ENCODE assay signal across 28 cellular contexts in genomic region chr22:19412934-19413333, GRCh38. TPM values are rescaled to one million over a fixed set of nuclear protein-coding genes. Genes with fewer than 3 reads are reported as not detected.
DNase-seq lines count a peak whose midpoint lies in the region; ATAC-seq and TF ChIP-seq lines count a peak whose summit lies in the region.
"Had no signal": no experiment of that assay in that cellular context is flagged by ENCODE, and none has a peak within 500 bp of the region (broad histone marks: within the 10 kb centered on the region; RNA-seq: fewer than 3 reads in every experiment).

No MANE protein-coding gene starts in this region.

- intact Hi-C loops in natural killer cell (cut with micrococcal nuclease): no loop called here

- CTCF ChIA-PET in CD8-positive, alpha-beta memory T cell (lab: Charles Lee): no interaction called here
- CTCF ChIA-PET in activated CD4-positive, alpha-beta memory T cell treated with anti-CD3 and anti-CD28 coated beads, Interleukin-2, amount 10 ng/mL, durations not matched to agents 7 days and 5 days (lab: Charles Lee): no interaction called here

- H3K27ac Mint-ChIP-seq in T-helper 2 cell treated with Interferon-gamma antibody and Interleukin-4, amounts not matched to agents 5 μg/mL and 100 μg/mL, for 36 hours: peak overlapping the region; percentile 75
- peak overlapping the region in 7 of 8 donors; percentile 25 to 87 (median 67) for H3K27ac Mint-ChIP-seq in CD8-positive, alpha-beta memory T cell
- H3K27ac Mint-ChIP-seq in activated CD4-positive, alpha-beta memory T cell treated with anti-CD3 and anti-CD28 coated beads, Interleukin-2, amount 10 ng/mL, durations not matched to agents 7 days and 5 days: peak overlapping the region; percentile 28
- peak overlapping the region; percentile 77 to 81 for H3K27ac Mint-ChIP-seq in natural killer cell
- H3K27ac Mint-ChIP-seq: activated B cell treated with CpG ODN at 0.5 μM for 24 hours, neural progenitor cell had no signal

- peaks cover 28% of the 10 kb centered on the region for H3K36me3 Mint-ChIP-seq in T-helper 2 cell treated with Interferon-gamma antibody and Interleukin-4, amounts not matched to agents 5 μg/mL and 100 μg/mL, for 36 hours (ENCODE audit: low read depth)
- peaks cover 0 to 46% (median 1%) of the 10 kb centered on the region in 3 donors for H3K36me3 Mint-ChIP-seq in CD8-positive, alpha-beta memory T cell
- peaks cover 39% of the 10 kb centered on the region for H3K36me3 Mint-ChIP-seq in activated CD4-positive, alpha-beta memory T cell treated with anti-CD3 and anti-CD28 coated beads, Interleukin-2, amount 10 ng/mL, durations not matched to agents 7 days and 5 days (ENCODE audit: low read depth)
- H3K36me3 Mint-ChIP-seq in natural killer cell: no peaks in the 10 kb centered on the region

- H3K9me2 ChIP-seq in hepatocyte (replicated peaks; ENCODE audit: insufficient read depth): no peaks in the 10 kb centered on the region

- peaks cover 54% of the 10 kb centered on the region for H4K20me1 ChIP-seq in hepatocyte (ENCODE audit: insufficient read depth, poor library complexity, severe bottlenecking)

- TF ChIP-seq CTCF in natural killer cell (IDR thresholded peaks at IDR 0.05) (no peak), hepatocyte (IDR thresholded peaks at IDR 0.05; ENCODE audit: poor library complexity) (no peak)

- peaks cover 12% of the 10 kb centered on the region for H3K36me3 ChIP-seq in CD8-positive, alpha-beta memory T cell (ENCODE audit: insufficient read depth, low read length)
- no peaks in the 10 kb centered on the region for H3K36me3 ChIP-seq in hepatocyte (replicated peaks; ENCODE audit: insufficient read depth, low read depth)
- H3K36me3 ChIP-seq: cardiac muscle cell, neural progenitor cell had no signal

- POLR2A ChIA-PET in CD8-positive, alpha-beta memory T cell (lab: Charles Lee): no interaction called here
- POLR2A ChIA-PET in activated CD4-positive, alpha-beta memory T cell treated with anti-CD3 and anti-CD28 coated beads, Interleukin-2, amount 10 ng/mL, durations not matched to agents 7 days and 5 days (lab: Charles Lee): interaction anchor here (1.2 kb wide), 1 partner anchor 19 kb away, joined by 4 read pairs; the partner anchor contains the start of genes HIRA and MRPL40

- H3K4me1 ChIP-seq in CD8-positive, alpha-beta memory T cell (ENCODE audit: insufficient read depth, low read length): no peaks in the 10 kb centered on the region
- no peaks in the 10 kb centered on the region for H3K4me1 ChIP-seq in hepatocyte (ENCODE audit: insufficient read depth)
- H3K4me1 ChIP-seq: neural progenitor cell had no signal

- H3K27me3 Mint-ChIP-seq in T-helper 2 cell treated with Interferon-gamma antibody and Interleukin-4, amounts not matched to agents 5 μg/mL and 100 μg/mL, for 36 hours (ENCODE audit: low read depth): no peaks in the 10 kb centered on the region
- H3K27me3 Mint-ChIP-seq in CD8-positive, alpha-beta memory T cell: no peaks in the 10 kb centered on the region
- no peaks in the 10 kb centered on the region for H3K27me3 Mint-ChIP-seq in activated CD4-positive, alpha-beta memory T cell treated with anti-CD3 and anti-CD28 coated beads, Interleukin-2, amount 10 ng/mL, durations not matched to agents 7 days and 5 days
- H3K27me3 Mint-ChIP-seq in natural killer cell (ENCODE audit: low read depth in 2 of 2): no peaks in the 10 kb centered on the region
- H3K27me3 Mint-ChIP-seq: activated B cell treated with CpG ODN at 0.5 μM for 24 hours had no signal

- no peak for DNase-seq in T-helper 2 cell treated with Interferon-gamma antibody and Interleukin-4, amounts not matched to agents 5 μg/mL and 100 μg/mL, for 36 hours (ENCODE audit: low spot score)
- DNase-seq in T-helper 2 cell (no peak), natural killer cell (no peak), hepatocyte (ENCODE audit: low spot score) (no peak)
- no peak for DNase-seq in CD8-positive, alpha-beta memory T cell
- DNase-seq in activated CD4-positive, alpha-beta memory T cell treated with anti-CD3 and anti-CD28 coated beads, Interleukin-2, amount 10 ng/mL, durations not matched to agents 7 days and 5 days: no peak
- DNase-seq: activated B cell treated with CpG ODN at 0.5 μM for 24 hours; activated naive CD4-positive, alpha-beta T cell treated with anti-CD3 and anti-CD28 coated beads, Interleukin-2, amount 50 U/mL, for 16 hours; activated T-cell treated with anti-CD3 and anti-CD28 coated beads, Interleukin-2, amount 50 U/mL, for 48 hours; anterior cingulate cortex; cortex of kidney; EL; esophagus squamous epithelium; NCI-H1694 treated with DMSO at 0.1 percent for 48 hours; NCI-H2171 treated with DMSO at 0.1 percent for 48 hours; NCI-H524 treated with DMSO at 0.1 percent for 48 hours; NK-92 treated with Interleukin-12 subunit alpha and Interleukin-12 subunit beta, amount 100 ng/mL, for 24 hours; PC-3; right cardiac atrium; stimulated activated CD4-positive, alpha-beta T cell treated with anti-CD3 and anti-CD28 coated beads, Interleukin-12 subunit alpha, Interleukin-12 subunit beta, amount 100 ng/mL, for 4 hours; stimulated activated CD4-positive, alpha-beta T cell treated with anti-CD3 and anti-CD28 coated beads, Interleukin-4, amount 100 ng/mL, for 4 hours; stimulated activated naive CD4-positive, alpha-beta T cell had no signal

- H3K9me3 ChIP-seq in CD8-positive, alpha-beta memory T cell (ENCODE audit: low read length): no peaks in the 10 kb centered on the region
- no peaks in the 10 kb centered on the region for H3K9me3 ChIP-seq in hepatocyte (ENCODE audit: low read depth)
- H3K9me3 ChIP-seq: esophagus squamous epithelium, thoracic aorta had no signal

- H3K4me3 ChIP-seq in CD8-positive, alpha-beta memory T cell (ENCODE audit: low read length): no peak overlapping the region
- H3K4me3 ChIP-seq in hepatocyte: no peak overlapping the region
- H3K4me3 ChIP-seq: cardiac muscle cell, esophagus squamous epithelium, neural progenitor cell, thoracic aorta had no signal

- 93% methylated on average over 4 of the region's 4 CpGs for WGBS in hepatocyte (ENCODE audit: low lambda C conversion rate, missing lambda C conversion rate)

- peaks cover 14% of the 10 kb centered on the region for H3K4me1 Mint-ChIP-seq in T-helper 2 cell treated with Interferon-gamma antibody and Interleukin-4, amounts not matched to agents 5 μg/mL and 100 μg/mL, for 36 hours (ENCODE audit: low read depth)
- peaks cover 36 to 52% (median 45%) of the 10 kb centered on the region in 3 donors for H3K4me1 Mint-ChIP-seq in CD8-positive, alpha-beta memory T cell
- peaks cover 26% of the 10 kb centered on the region for H3K4me1 Mint-ChIP-seq in activated CD4-positive, alpha-beta memory T cell treated with anti-CD3 and anti-CD28 coated beads, Interleukin-2, amount 10 ng/mL, durations not matched to agents 7 days and 5 days
- H3K4me1 Mint-ChIP-seq in natural killer cell: peaks cover 62 to 74% of the 10 kb centered on the region in 2 donors

- no peak overlapping the region for H3K27ac ChIP-seq in CD8-positive, alpha-beta memory T cell (ENCODE audit: low read depth, low read length)
- no peak overlapping the region for H3K27ac ChIP-seq in hepatocyte
- H3K27ac ChIP-seq: cardiac muscle cell, neural progenitor cell, thoracic aorta had no signal

- H3K4me2 ChIP-seq in hepatocyte: no peak overlapping the region
- H3K4me2 ChIP-seq: neural progenitor cell had no signal

- no peak overlapping the region for H3K4me3 Mint-ChIP-seq in T-helper 2 cell treated with Interferon-gamma antibody and Interleukin-4, amounts not matched to agents 5 μg/mL and 100 μg/mL, for 36 hours
- no peak overlapping the region for H3K4me3 Mint-ChIP-seq in CD8-positive, alpha-beta memory T cell
- H3K4me3 Mint-ChIP-seq in activated CD4-positive, alpha-beta memory T cell treated with anti-CD3 and anti-CD28 coated beads, Interleukin-2, amount 10 ng/mL, durations not matched to agents 7 days and 5 days: no peak overlapping the region
- H3K4me3 Mint-ChIP-seq in natural killer cell: peak overlapping the region; percentile 7
- H3K4me3 Mint-ChIP-seq: activated B cell treated with CpG ODN at 0.5 μM for 24 hours, neural progenitor cell had no signal

- no peak for ATAC-seq in natural killer cell
- no peak for ATAC-seq in HG03135 (IDR thresholded peaks at IDR 0.05; ENCODE audit: unreplicated experiment)
- no peak for ATAC-seq in GM21515 (IDR thresholded peaks at IDR 0.05; ENCODE audit: unreplicated experiment)
- ATAC-seq: PC-3, right cardiac atrium, Right ventricle myocardium inferior had no signal

- peaks cover 80% of the 10 kb centered on the region for H3K79me2 ChIP-seq in hepatocyte

- H3K27me3 ChIP-seq in CD8-positive, alpha-beta memory T cell (ENCODE audit: insufficient read depth, low read length, poor library complexity, severe bottlenecking): no peaks in the 10 kb centered on the region
- H3K27me3 ChIP-seq in hepatocyte: no peaks in the 10 kb centered on the region
- H3K27me3 ChIP-seq: cardiac muscle cell, esophagus squamous epithelium, neural progenitor cell had no signal

- no peak overlapping the region for H2AFZ ChIP-seq in hepatocyte
- H2AFZ ChIP-seq: neural progenitor cell had no signal

- no peaks in the 10 kb centered on the region for H3K9me3 Mint-ChIP-seq in T-helper 2 cell treated with Interferon-gamma antibody and Interleukin-4, amounts not matched to agents 5 μg/mL and 100 μg/mL, for 36 hours
- H3K9me3 Mint-ChIP-seq in CD8-positive, alpha-beta memory T cell: no peaks in the 10 kb centered on the region
- H3K9me3 Mint-ChIP-seq in activated CD4-positive, alpha-beta memory T cell treated with anti-CD3 and anti-CD28 coated beads, Interleukin-2, amount 10 ng/mL, durations not matched to agents 7 days and 5 days: no peaks in the 10 kb centered on the region
- H3K9me3 Mint-ChIP-seq in natural killer cell: no peaks in the 10 kb centered on the region
- H3K9me3 Mint-ChIP-seq: activated B cell treated with CpG ODN at 0.5 μM for 24 hours had no signal

RNA-seq across cellular contexts. Expression of gene HIRA, which starts 18.6 kb away (rescaled TPM):
- total RNA-seq in CD8-positive, alpha-beta memory T cell: 10 to 100 TPM; 38.5 to 44.8 TPM
- polyA plus RNA-seq in CD8-positive, alpha-beta memory T cell: 4.6 TPM
- total RNA-seq in activated CD4-positive, alpha-beta memory T cell treated with anti-CD3 and anti-CD28 coated beads, Interleukin-2, amount 10 ng/mL, durations not matched to agents 7 days and 5 days: 10 to 100 TPM; 52.0 to 52.8 TPM
- 10 to 100 TPM; 49.6 to 75.9 (median 50.9) TPM for total RNA-seq in natural killer cell
- 23.6 and 30.6 TPM in 2 replicates for total RNA-seq in hepatocyte
- polyA plus RNA-seq in hepatocyte: 17.4 and 23.5 TPM in 2 replicates

RNA-seq across cellular contexts. Expression of gene MRPL40, which starts 19.4 kb away (rescaled TPM):
- total RNA-seq in CD8-positive, alpha-beta memory T cell: 10 to 100 TPM; 47.7 to 48.6 TPM
- polyA plus RNA-seq in CD8-positive, alpha-beta memory T cell: 62.4 TPM
- 10 to 100 TPM; 22.4 to 24.6 TPM for total RNA-seq in activated CD4-positive, alpha-beta memory T cell treated with anti-CD3 and anti-CD28 coated beads, Interleukin-2, amount 10 ng/mL, durations not matched to agents 7 days and 5 days
- total RNA-seq in natural killer cell: 10 to 100 TPM; 11.6 to 16.7 (median 14.2) TPM
- total RNA-seq in hepatocyte: 25.9 and 28.1 TPM in 2 replicates
- 57.6 and 62.9 TPM in 2 replicates for polyA plus RNA-seq in hepatocyte

RNA-seq across cellular contexts. Expression of gene C22orf39, which starts 34.6 kb away (rescaled TPM):
- 10 to 100 TPM; 24.4 to 27.7 TPM for total RNA-seq in CD8-positive, alpha-beta memory T cell
- polyA plus RNA-seq in CD8-positive, alpha-beta memory T cell: 59.9 TPM
- 10 to 100 TPM; 31.8 to 32.9 TPM for total RNA-seq in activated CD4-positive, alpha-beta memory T cell treated with anti-CD3 and anti-CD28 coated beads, Interleukin-2, amount 10 ng/mL, durations not matched to agents 7 days and 5 days
- total RNA-seq in natural killer cell: 10 to 100 TPM; 45.4 to 53.3 (median 50.2) TPM
- total RNA-seq in hepatocyte: 26.4 and 29.5 TPM in 2 replicates
- polyA plus RNA-seq in hepatocyte: 29.0 and 32.4 TPM in 2 replicates

Comparison
In these comparisons a context has a peak if more than half of its experiments do, and no peak if none do; other contexts are left out.
1. H3K27ac Mint-ChIP-seq: peak in every context shown above with its lines; median percentile 79 in natural killer cell; 75 in T-helper 2 cell treated with Interferon-gamma antibody and Interleukin-4, amounts not matched to agents 5 μg/mL and 100 μg/mL, for 36 hours; 67 in CD8-positive, alpha-beta memory T cell; 28 in activated CD4-positive, alpha-beta memory T cell treated with anti-CD3 and anti-CD28 coated beads, Interleukin-2, amount 10 ng/mL, durations not matched to agents 7 days and 5 days.